ENCODE assay signal across 8 cellular contexts in genomic region chr2:11129598-11130449, GRCh38. TPM values are rescaled to one million over a fixed set of nuclear protein-coding genes. Genes with fewer than 3 reads are reported as not detected.
DNase-seq lines count a peak whose midpoint lies in the region; ATAC-seq and TF ChIP-seq lines count a peak whose summit lies in the region.

No MANE protein-coding gene starts in this region.

- TF ChIP-seq CTCF in GM13977 (IDR thresholded peaks at IDR 0.05; ENCODE audit: extremely low read depth, insufficient read depth, missing control alignments) (peak; percentile 59), foreskin keratinocyte (conservative IDR thresholded peaks at IDR 0.05) (peak; percentile 71)

- peak; percentile 75 for ATAC-seq in HG02970 (IDR thresholded peaks at IDR 0.05; ENCODE audit: low FRiP score, unreplicated experiment)
- ATAC-seq in foreskin keratinocyte = peak; percentile 72

- in situ Hi-C loops in GM13977 (cut with MboI; ENCODE audit: low pct_unique_long_range_greater_than_20kb, low sequenced_read_pairs, unreplicated experiment) = loop anchor here (5.0 to 25.0 kb wide), 3 partner anchors 282 to 457 kb away; no protein-coding TSS in a partner anchor

- H3K27ac ChIP-seq in foreskin keratinocyte = no peak overlapping the region

- DNase-seq in GM13977 (ENCODE audit: low spot score) (peak; percentile 76), NK-92 (lab: John Stamatoyannopoulos, UW; ENCODE audit: unreplicated experiment) (peak; percentile 4), foreskin keratinocyte (peak in 1 of 2 donors; percentile 36), posterior vena cava (ENCODE audit: low spot score) (peak; percentile 79), ureter (ENCODE audit: low spot score) (peak; percentile 78), NCI-H2107 (lab: John Stamatoyannopoulos, UW) (no peak)
- DNase-seq in activated T-cell treated with anti-CD3 and anti-CD28 coated beads, Interleukin-2, amount 50 U/mL, for 48 hours = peak; percentile 82 to 85

- no peaks in the 10 kb centered on the region for H3K4me1 ChIP-seq in foreskin keratinocyte

- intact Hi-C loops in posterior vena cava (cut with DNase I) = loop anchor here in 1 of 2 donors (5.0 to 10.0 kb wide), 2 partner anchors 295 to 317 kb away; no protein-coding TSS in a partner anchor

- H3K27me3 ChIP-seq in foreskin keratinocyte = peaks cover 16% of the 10 kb centered on the region

RNA-seq across cellular contexts. Expression of gene SLC66A3, which starts 25.4 kb away (rescaled TPM):
- total RNA-seq in foreskin keratinocyte (10.4 and 15.6 TPM in 2 replicates), posterior vena cava (10 to 100 TPM; 20.3 to 36.9 TPM), ureter (31.2 TPM)
- 8.8 and 11.0 TPM in 2 replicates for polyA plus RNA-seq in foreskin keratinocyte
